In the genomic region with DNA sequence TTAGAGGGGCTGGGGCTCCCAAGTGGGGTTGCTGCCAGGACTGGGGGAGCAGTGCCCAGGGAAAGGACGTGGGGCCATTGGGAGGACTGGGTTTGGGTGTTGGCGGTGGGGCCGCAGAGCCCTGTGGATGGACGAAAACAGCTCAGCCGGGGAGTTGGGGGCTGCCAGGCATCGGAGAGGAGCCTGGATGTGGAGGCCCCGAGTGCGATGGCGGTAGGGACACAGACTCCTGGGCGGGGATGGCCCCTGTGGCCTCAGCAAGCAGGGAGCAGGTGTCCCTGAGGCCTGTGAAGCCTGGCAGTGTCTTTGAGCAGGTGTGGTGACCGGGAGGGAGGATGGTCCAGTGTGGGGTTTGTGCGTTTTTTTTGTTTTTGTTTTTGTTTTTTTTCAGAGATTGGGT, we compare ENCODE assay signal across 20 cellular contexts. TPM values are rescaled to one million over a fixed set of nuclear protein-coding genes. Genes with fewer than 3 reads are reported as not detected.
DNase-seq lines count a peak whose midpoint lies in the region; ATAC-seq lines count a peak whose summit lies in the region.
"Had no signal": no experiment of that assay in that cellular context is flagged by ENCODE, and none has a peak within 500 bp of the region (broad histone marks: within the 10 kb centered on the region; RNA-seq: fewer than 3 reads in every experiment).

No MANE protein-coding gene starts in this region.

- peaks cover 0 to 4% of the 10 kb centered on the region in 2 donors for H3K4me1 ChIP-seq in naive thymus-derived CD4-positive, alpha-beta T cell (ENCODE audit: control insufficient read depth in 2 of 2, insufficient read depth in 2 of 2, low read length in 2 of 2)
- H3K4me1 ChIP-seq: ascending aorta, BE2C, right atrium auricular region had no signal

- peak overlapping the region; percentile 93 for H3K27ac Mint-ChIP-seq in activated T-cell treated with anti-CD3 and anti-CD28 coated beads, Interleukin-2, amount 50 U/mL, for 72 hours
- H3K27ac Mint-ChIP-seq in activated T-helper 17 cell treated with anti-CD3 and anti-CD28 coated beads, Interleukin-2, amount 50 U/mL, for 72 hours = peak overlapping the region; percentile 10
- H3K27ac Mint-ChIP-seq in naive thymus-derived CD4-positive, alpha-beta T cell = peak overlapping the region in 4 of 9 donors; percentile 43 to 89 (median 50)
- H3K27ac Mint-ChIP-seq in stimulated activated memory B cell treated with anti-CD40 and anti-IgM and Interleukin-4, amounts not matched to agents 10 μg/mL and 1 μg/mL and 100 μg/mL, for 72 hours = peak overlapping the region; percentile 11
- H3K27ac Mint-ChIP-seq: activated naive CD4-positive, alpha-beta T cell treated with anti-CD3 and anti-CD28 coated beads, Interleukin-2, amount 10 ng/mL, durations not matched to agents 7 days and 5 days had no signal

- H3K36me3 Mint-ChIP-seq in activated T-cell treated with anti-CD3 and anti-CD28 coated beads, Interleukin-2, amount 50 U/mL, for 72 hours (ENCODE audit: insufficient read depth in 2 of 2) = peaks cover 3 to 7% of the 10 kb centered on the region in 2 donors
- H3K36me3 Mint-ChIP-seq in activated T-cell treated with anti-CD3 and anti-CD28 coated beads, Interleukin-2, amount 50 U/mL, for 4 hours (ENCODE audit: insufficient read depth) = peaks cover 18% of the 10 kb centered on the region
- H3K36me3 Mint-ChIP-seq in activated T-helper 17 cell treated with anti-CD3 and anti-CD28 coated beads, Interleukin-2, amount 50 U/mL, for 72 hours (ENCODE audit: low read depth) = peaks cover 48% of the 10 kb centered on the region
- H3K36me3 Mint-ChIP-seq in naive thymus-derived CD4-positive, alpha-beta T cell = peaks cover 0 to 27% (median 0%) of the 10 kb centered on the region in 5 donors
- H3K36me3 Mint-ChIP-seq in stimulated activated memory B cell treated with anti-CD40 and anti-IgM and Interleukin-4, amounts not matched to agents 10 μg/mL and 1 μg/mL and 100 μg/mL, for 72 hours = peaks cover 24% of the 10 kb centered on the region

- H3K9me3 Mint-ChIP-seq in activated T-cell treated with anti-CD3 and anti-CD28 coated beads, Interleukin-2, amount 50 U/mL, for 72 hours = no peaks in the 10 kb centered on the region
- H3K9me3 Mint-ChIP-seq in activated T-cell treated with anti-CD3 and anti-CD28 coated beads, Interleukin-2, amount 50 U/mL, for 4 hours = no peaks in the 10 kb centered on the region
- no peaks in the 10 kb centered on the region for H3K9me3 Mint-ChIP-seq in activated T-helper 17 cell treated with anti-CD3 and anti-CD28 coated beads, Interleukin-2, amount 50 U/mL, for 72 hours
- no peaks in the 10 kb centered on the region for H3K9me3 Mint-ChIP-seq in naive thymus-derived CD4-positive, alpha-beta T cell
- no peaks in the 10 kb centered on the region for H3K9me3 Mint-ChIP-seq in stimulated activated memory B cell treated with anti-CD40 and anti-IgM and Interleukin-4, amounts not matched to agents 10 μg/mL and 1 μg/mL and 100 μg/mL, for 72 hours
- H3K9me3 Mint-ChIP-seq: activated naive CD4-positive, alpha-beta T cell treated with anti-CD3 and anti-CD28 coated beads, Interleukin-2, amount 10 ng/mL, durations not matched to agents 7 days and 5 days had no signal

- no peak overlapping the region for H3K4me3 ChIP-seq in naive thymus-derived CD4-positive, alpha-beta T cell (ENCODE audit: low read length)
- H3K4me3 ChIP-seq: ascending aorta, right atrium auricular region had no signal

- no peak for DNase-seq in activated T-cell treated with anti-CD3 and anti-CD28 coated beads, Interleukin-2, amount 50 U/mL, for 72 hours
- no peak for DNase-seq in activated T-cell treated with anti-CD3 and anti-CD28 coated beads, Interleukin-2, amount 50 U/mL, for 4 hours
- DNase-seq in naive thymus-derived CD4-positive, alpha-beta T cell = no peak
- no peak for DNase-seq in NCI-H226
- DNase-seq: activated naive CD4-positive, alpha-beta T cell treated with anti-CD3 and anti-CD28 coated beads, Interleukin-2, amount 10 ng/mL, durations not matched to agents 7 days and 5 days; BE2C; cerebellar nuclear complex; effector CD8-positive, alpha-beta T cell; hypothalamus; left ventricle myocardium superior; NCI-H1105; NCI-H510A; nucleus accumbens; WERI-Rb-1 had no signal

- POLR2A ChIA-PET in naive thymus-derived CD4-positive, alpha-beta T cell (lab: Charles Lee) = no interaction called here

- no peaks in the 10 kb centered on the region for H3K27me3 ChIP-seq in naive thymus-derived CD4-positive, alpha-beta T cell (ENCODE audit: control insufficient read depth in 2 of 2, insufficient read depth in 2 of 2, low read length in 2 of 2)
- H3K27me3 ChIP-seq: ascending aorta, BE2C, right atrium auricular region had no signal

- CTCF ChIA-PET in naive thymus-derived CD4-positive, alpha-beta T cell (lab: Charles Lee) = no interaction called here

- H3K4me3 Mint-ChIP-seq in activated T-cell treated with anti-CD3 and anti-CD28 coated beads, Interleukin-2, amount 50 U/mL, for 72 hours = no peak overlapping the region
- H3K4me3 Mint-ChIP-seq in activated T-cell treated with anti-CD3 and anti-CD28 coated beads, Interleukin-2, amount 50 U/mL, for 4 hours = no peak overlapping the region
- H3K4me3 Mint-ChIP-seq in activated T-helper 17 cell treated with anti-CD3 and anti-CD28 coated beads, Interleukin-2, amount 50 U/mL, for 72 hours = no peak overlapping the region
- H3K4me3 Mint-ChIP-seq in naive thymus-derived CD4-positive, alpha-beta T cell = peak overlapping the region in 1 of 10 donors; percentile 55
- H3K4me3 Mint-ChIP-seq in stimulated activated memory B cell treated with anti-CD40 and anti-IgM and Interleukin-4, amounts not matched to agents 10 μg/mL and 1 μg/mL and 100 μg/mL, for 72 hours = no peak overlapping the region
- H3K4me3 Mint-ChIP-seq: activated naive CD4-positive, alpha-beta T cell treated with anti-CD3 and anti-CD28 coated beads, Interleukin-2, amount 10 ng/mL, durations not matched to agents 7 days and 5 days had no signal

- peak in 1 of 2 donors; percentile 32 for ATAC-seq in activated T-cell treated with anti-CD3 and anti-CD28 coated beads, Interleukin-2, amount 50 U/mL, for 72 hours (replicated peaks in 1 of 2)
- ATAC-seq in activated T-cell treated with anti-CD3 and anti-CD28 coated beads, Interleukin-2, amount 50 U/mL, for 4 hours = no peak
- ATAC-seq in activated T-helper 17 cell treated with anti-CD3 and anti-CD28 coated beads, Interleukin-2, amount 50 U/mL, for 72 hours (replicated peaks) = no peak
- peak; percentile 8 for ATAC-seq in naive thymus-derived CD4-positive, alpha-beta T cell
- ATAC-seq in stimulated activated memory B cell treated with anti-CD40 and anti-IgM and Interleukin-4, amounts not matched to agents 10 μg/mL and 1 μg/mL and 100 μg/mL, for 72 hours = no peak
- ATAC-seq in HG02798 (IDR thresholded peaks at IDR 0.05; ENCODE audit: poor library complexity, unreplicated experiment) (no peak), HG02870 (IDR thresholded peaks at IDR 0.05; ENCODE audit: unreplicated experiment) (no peak)

- no peaks in the 10 kb centered on the region for H3K27me3 Mint-ChIP-seq in activated T-cell treated with anti-CD3 and anti-CD28 coated beads, Interleukin-2, amount 50 U/mL, for 72 hours (ENCODE audit: low read depth)
- H3K27me3 Mint-ChIP-seq in activated T-cell treated with anti-CD3 and anti-CD28 coated beads, Interleukin-2, amount 50 U/mL, for 4 hours (ENCODE audit: low read depth) = no peaks in the 10 kb centered on the region
- H3K27me3 Mint-ChIP-seq in activated T-helper 17 cell treated with anti-CD3 and anti-CD28 coated beads, Interleukin-2, amount 50 U/mL, for 72 hours = no peaks in the 10 kb centered on the region
- H3K27me3 Mint-ChIP-seq in naive thymus-derived CD4-positive, alpha-beta T cell = no peaks in the 10 kb centered on the region
- no peaks in the 10 kb centered on the region for H3K27me3 Mint-ChIP-seq in stimulated activated memory B cell treated with anti-CD40 and anti-IgM and Interleukin-4, amounts not matched to agents 10 μg/mL and 1 μg/mL and 100 μg/mL, for 72 hours
- H3K27me3 Mint-ChIP-seq: activated naive CD4-positive, alpha-beta T cell treated with anti-CD3 and anti-CD28 coated beads, Interleukin-2, amount 10 ng/mL, durations not matched to agents 7 days and 5 days had no signal

- peaks cover 34% of the 10 kb centered on the region for H3K4me1 Mint-ChIP-seq in activated T-cell treated with anti-CD3 and anti-CD28 coated beads, Interleukin-2, amount 50 U/mL, for 72 hours (ENCODE audit: low read depth)
- peaks cover 25% of the 10 kb centered on the region for H3K4me1 Mint-ChIP-seq in activated T-cell treated with anti-CD3 and anti-CD28 coated beads, Interleukin-2, amount 50 U/mL, for 4 hours (ENCODE audit: low read depth)
- H3K4me1 Mint-ChIP-seq in activated T-helper 17 cell treated with anti-CD3 and anti-CD28 coated beads, Interleukin-2, amount 50 U/mL, for 72 hours = peaks cover 9% of the 10 kb centered on the region
- peaks cover 17 to 43% (median 33%) of the 10 kb centered on the region in 7 donors for H3K4me1 Mint-ChIP-seq in naive thymus-derived CD4-positive, alpha-beta T cell
- H3K4me1 Mint-ChIP-seq in stimulated activated memory B cell treated with anti-CD40 and anti-IgM and Interleukin-4, amounts not matched to agents 10 μg/mL and 1 μg/mL and 100 μg/mL, for 72 hours = peaks cover 36% of the 10 kb centered on the region

- no peak overlapping the region for H3K27ac ChIP-seq in naive thymus-derived CD4-positive, alpha-beta T cell (ENCODE audit: low read depth, low read length)
- H3K27ac ChIP-seq: ascending aorta, right atrium auricular region, WERI-Rb-1 had no signal

- no peaks in the 10 kb centered on the region for H3K9me3 ChIP-seq in naive thymus-derived CD4-positive, alpha-beta T cell (ENCODE audit: control insufficient read depth in 2 of 3, low read length in 3 of 3)
- H3K9me3 ChIP-seq: ascending aorta, BE2C, right atrium auricular region had no signal

- intact Hi-C loops in naive thymus-derived CD4-positive, alpha-beta T cell (cut with micrococcal nuclease) = no loop called here

- peaks cover 9 to 35% (median 11%) of the 10 kb centered on the region in 3 experiments for H3K36me3 ChIP-seq in naive thymus-derived CD4-positive, alpha-beta T cell (ENCODE audit: control insufficient read depth in 2 of 3, insufficient read depth in 3 of 3, low read length in 3 of 3)
- H3K36me3 ChIP-seq: BE2C had no signal

RNA-seq across cellular contexts. Expression of a gene that starts 13.3 kb away (rescaled TPM):
- total RNA-seq in activated T-cell treated with anti-CD3 and anti-CD28 coated beads, Interleukin-2, amount 50 U/mL, for 72 hours = 100 to 1,000 TPM in 1 of 2 donors, 10 to 100 TPM in 1; 30.1 to 103 TPM
- 10 to 100 TPM; 38.6 to 46.2 (median 44.6) TPM for total RNA-seq in activated T-cell treated with anti-CD3 and anti-CD28 coated beads, Interleukin-2, amount 50 U/mL, for 4 hours
- 10 to 100 TPM; 38.8 to 48.5 TPM for total RNA-seq in activated T-helper 17 cell treated with anti-CD3 and anti-CD28 coated beads, Interleukin-2, amount 50 U/mL, for 72 hours
- 10 to 100 TPM; 38.8 to 75.3 (median 41.2) TPM for total RNA-seq in naive thymus-derived CD4-positive, alpha-beta T cell
- polyA plus RNA-seq in naive thymus-derived CD4-positive, alpha-beta T cell = 10 to 100 TPM; 11.6 to 30.6 TPM
